In genomic region chr14:37546621-37547447, GRCh38 we compare ENCODE assay signal across 11 cellular contexts. TPM values are rescaled to one million over a fixed set of nuclear protein-coding genes. Genes with fewer than 3 reads are reported as not detected.
DNase-seq lines count a peak whose midpoint lies in the region; ATAC-seq and TF ChIP-seq lines count a peak whose summit lies in the region.
"Had no signal": no experiment of that assay in that cellular context is flagged by ENCODE, and none has a peak within 500 bp of the region (broad histone marks: within the 10 kb centered on the region; RNA-seq: fewer than 3 reads in every experiment).

No MANE protein-coding gene starts in this region.

- H3K4me3 ChIP-seq in fibroblast of villous mesenchyme (ENCODE audit: low read depth, low read length): no peak overlapping the region
- H3K4me3 ChIP-seq in skeletal muscle cell (ENCODE audit: low read depth, low read length): no peak overlapping the region
- H3K4me3 ChIP-seq: neural progenitor cell, testis had no signal

- DNase-seq in NCI-H2081 (lab: John Stamatoyannopoulos, UW) (peak; percentile 6 to 52), NCI-H2081 treated with DMSO at 0.1 percent for 48 hours (lab: John Stamatoyannopoulos, UW) (no peak), NCI-H460 (ENCODE audit: extremely low read depth, low read depth) (peak; percentile 89), fibroblast of villous mesenchyme (ENCODE audit: low read depth) (peak; percentile 56), skeletal muscle cell (ENCODE audit: low read depth) (peak; percentile 4)
- DNase-seq: testis had no signal

- TF ChIP-seq CTCF in fibroblast of villous mesenchyme (IDR thresholded peaks at IDR 0.05; ENCODE audit: insufficient read depth, low read depth, low read length): no peak

- ATAC-seq in GM21390 (IDR thresholded peaks at IDR 0.05; ENCODE audit: unreplicated experiment) (no peak), GM18858 (IDR thresholded peaks at IDR 0.05; ENCODE audit: unreplicated experiment) (no peak), HG02571 (IDR thresholded peaks at IDR 0.05; ENCODE audit: unreplicated experiment) (no peak)
- ATAC-seq: SK-N-SH treated with all-trans-retinoic acid at 6 μM for 48 hours had no signal

RNA-seq across cellular contexts. Expression of gene FOXA1, which starts 48.2 kb away (rescaled TPM):
- total RNA-seq in NCI-H460 (2014; rRNA removed; shearing (Covaris generic)): 29.6 and 30.0 TPM in 2 replicates
- 31.6 and 36.5 TPM in 2 replicates for polyA plus RNA-seq in NCI-H460 (2014; cell fraction: nucleus; rRNA removed)
- 0.32 TPM in 1 of 2 replicates, not detected in the other for total RNA-seq in fibroblast of villous mesenchyme

RNA-seq across cellular contexts. Expression of gene TTC6, which starts 48.6 kb away (rescaled TPM):
- total RNA-seq in NCI-H460 (2014; rRNA removed; shearing (Covaris generic)): 3.1 and 5.1 TPM in 2 replicates
- 2.5 and 14.2 TPM in 2 replicates for polyA plus RNA-seq in NCI-H460 (2014; cell fraction: nucleus; rRNA removed)
- total RNA-seq in fibroblast of villous mesenchyme: under 0.01 TPM in 2 replicates

Comparison
In these comparisons a context has a peak if more than half of its experiments do, and no peak if none do; other contexts are left out.
1. RNA of gene FOXA1, which starts 48.2 kb away (total RNA-seq): 29.6 to 30.0 TPM in NCI-H460; 0.32 TPM in fibroblast of villous mesenchyme; every median in the first group is over 10 times any median in the second.